Comparison of ENCODE assay signal across 6 cellular contexts in the genomic region with DNA sequence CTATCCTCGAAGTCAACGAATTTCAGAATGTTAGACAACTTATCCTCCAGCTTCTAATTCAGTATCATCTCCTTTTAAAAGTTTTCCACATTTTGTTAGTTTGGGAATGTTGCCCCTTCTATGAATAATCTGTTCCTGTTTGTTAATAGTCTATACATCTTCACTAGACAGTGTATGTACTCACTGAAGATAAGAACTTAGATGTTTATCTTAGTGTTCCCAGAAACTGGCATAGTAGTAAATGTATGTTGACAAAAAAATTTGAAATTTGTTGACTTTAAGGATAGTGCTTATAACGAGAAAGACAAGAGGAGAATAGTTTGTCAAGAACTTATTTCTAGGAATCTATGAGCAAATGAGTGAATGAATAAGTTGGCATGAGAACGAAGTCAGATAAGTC.
"Had no signal": no experiment of that assay in that cellular context is flagged by ENCODE, and none has a peak within 500 bp of the region (broad histone marks: within the 10 kb centered on the region; RNA-seq: fewer than 3 reads in every experiment).

No MANE protein-coding gene starts in this region.

- ATAC-seq: K562 had no signal

- FAIRE-seq: HTR-8/SVneo, K562 had no signal

- DNase-seq: KBM-7, KG1 had no signal

- H3K27ac ChIP-seq: HL-60, KMS-11 had no signal

- H3K9ac ChIP-seq: KMS-11 had no signal

- H3K4me2 ChIP-seq: KMS-11 had no signal

- H3K4me3 ChIP-seq: K562 had no signal
